ENCODE assay signal across 8 cellular contexts in genomic region chrX:106802388-106803275, GRCh38. TPM values are rescaled to one million over a fixed set of nuclear protein-coding genes. Genes with fewer than 3 reads are reported as not detected.
DNase-seq lines count a peak whose midpoint lies in the region; ATAC-seq and TF ChIP-seq lines count a peak whose summit lies in the region.

Gene TBC1D8B, plus strand, starts transcription at chrX:106802673. Its CDS starts 181 bp downstream, at chrX:106802854.

- no peaks in the 10 kb centered on the region for H3F3A ChIP-seq in PC-3 (ENCODE audit: low read length, unreplicated experiment)

- H3K27ac ChIP-seq in PC-3 (ENCODE audit: low read length) (no peak within 1 kb of the TSS), ascending aorta (peak within 1 kb of the TSS in 1 of 2 donors; percentile 11), parathyroid adenoma (peak within 1 kb of the TSS; percentile 60)

- peak; percentile 97 for ATAC-seq in GM21360 (IDR thresholded peaks at IDR 0.05; ENCODE audit: unreplicated experiment)
- peak; percentile 97 for ATAC-seq in PC-3
- ATAC-seq in left cardiac atrium: peak; percentile 99 to 100

- H3K9me3 ChIP-seq in PC-3 (ENCODE audit: low read length): no peaks in the 10 kb centered on the region
- H3K9me3 ChIP-seq in ascending aorta: no peaks in the 10 kb centered on the region
- no peaks in the 10 kb centered on the region for H3K9me3 ChIP-seq in parathyroid adenoma (ENCODE audit: control insufficient read depth, low read length)

- TF ChIP-seq CTCF in PC-3 (conservative IDR thresholded peaks at IDR 0.05; ENCODE audit: low read depth, low read length) (no peak), ascending aorta (IDR thresholded peaks at IDR 0.05) (no peak), parathyroid adenoma (IDR thresholded peaks at IDR 0.05) (no peak)

- intact Hi-C loops in PC-3 (cut with micrococcal nuclease) (no loop called here), ascending aorta (cut with DNase I) (loop anchor here (2.0 to 10.0 kb wide), 2 partner anchors 188 to 1288 kb away; partner anchors contain the start of genes ATG4A, PSMD10 and RADX), left cardiac atrium (cut with DNase I) (no loop called here)

- H3K4me2 ChIP-seq in PC-3 (ENCODE audit: low read length): peak within 1 kb of the TSS; percentile 86
- H3K4me2 ChIP-seq in parathyroid adenoma (ENCODE audit: low read length): peak within 1 kb of the TSS; percentile 73

- CTCF ChIA-PET in PC-3 (lab: Charles Lee): no interaction called here

- H3K27me3 ChIP-seq in PC-3 (ENCODE audit: low read length) (peaks cover 12% of the 10 kb centered on the region; the same call in 1 of the 2 replicates), ascending aorta (no peaks in the 10 kb centered on the region), parathyroid adenoma (ENCODE audit: control insufficient read depth, insufficient read depth, low read length) (no peaks in the 10 kb centered on the region)

- BruUV-seq in PC-3 (replicated peaks; lab: Mats Ljungman, UMichigan): TSS peak; percentile 79

- H3K9ac ChIP-seq in PC-3 (ENCODE audit: low read length) (peak within 1 kb of the TSS; percentile 34), parathyroid adenoma (peak within 1 kb of the TSS; percentile 7)

- H3K9me2 ChIP-seq in PC-3 (replicated peaks; ENCODE audit: low read length): no peaks in the 10 kb centered on the region

- H3K36me3 ChIP-seq in PC-3 (ENCODE audit: low read depth, low read length): no peaks in the 10 kb centered on the region
- no peaks in the 10 kb centered on the region for H3K36me3 ChIP-seq in ascending aorta
- no peaks in the 10 kb centered on the region for H3K36me3 ChIP-seq in parathyroid adenoma (ENCODE audit: control insufficient read depth, insufficient read depth, low read length)

- H4K20me1 ChIP-seq in PC-3 (ENCODE audit: low read length): no peaks in the 10 kb centered on the region

- H3K79me2 ChIP-seq in PC-3 (ENCODE audit: low read length) (no peaks in the 10 kb centered on the region), parathyroid adenoma (no peaks in the 10 kb centered on the region)

- H2AFZ ChIP-seq in PC-3 (ENCODE audit: low read length) (peak within 1 kb of the TSS; percentile 97), parathyroid adenoma (peak within 1 kb of the TSS; percentile 78)

- peak; percentile 96 for DNase-seq in DMS 273 (lab: John Stamatoyannopoulos, UW; ENCODE audit: unreplicated experiment)
- DNase-seq in HK-2 (ENCODE audit: unreplicated experiment): peak; percentile 74
- DNase-seq in PC-3: peak; percentile 94
- peak; percentile 22 to 87 for DNase-seq in ascending aorta (ENCODE audit: low spot score in 2 of 2)
- peak; percentile 74 for DNase-seq in left cardiac atrium
- DNase-seq in KG1 (lab: John Stamatoyannopoulos, UW): no peak

- H3K4me3 ChIP-seq in PC-3 (ENCODE audit: low read length) (peak within 1 kb of the TSS; percentile 78), ascending aorta (peak within 1 kb of the TSS; percentile 62 to 69), parathyroid adenoma (ENCODE audit: low read depth, low read length) (peak within 1 kb of the TSS; percentile 74)

- 0 out of 2 replicates have a peak, but pooled peaks cover 13% of the 10 kb centered on the region for H3K4me1 ChIP-seq in PC-3 (ENCODE audit: insufficient read depth, low read length)
- no peaks in the 10 kb centered on the region for H3K4me1 ChIP-seq in ascending aorta
- H3K4me1 ChIP-seq in parathyroid adenoma: no peaks in the 10 kb centered on the region

- POLR2A ChIA-PET in PC-3 (lab: Charles Lee; ENCODE audit: unreplicated experiment): no interaction called here

RNA-seq across cellular contexts. Expression of gene TBC1D8B, which starts in this region (rescaled TPM):
- 1.0 and 1.8 TPM in 2 replicates for total RNA-seq in PC-3 (2014; rRNA removed)
- total RNA-seq in ascending aorta: 7.1 TPM
- 1 to 10 TPM; 4.2 to 7.4 TPM for total RNA-seq in left cardiac atrium
